15 cellular contexts compared by ENCODE assay signal in the genomic region with DNA sequence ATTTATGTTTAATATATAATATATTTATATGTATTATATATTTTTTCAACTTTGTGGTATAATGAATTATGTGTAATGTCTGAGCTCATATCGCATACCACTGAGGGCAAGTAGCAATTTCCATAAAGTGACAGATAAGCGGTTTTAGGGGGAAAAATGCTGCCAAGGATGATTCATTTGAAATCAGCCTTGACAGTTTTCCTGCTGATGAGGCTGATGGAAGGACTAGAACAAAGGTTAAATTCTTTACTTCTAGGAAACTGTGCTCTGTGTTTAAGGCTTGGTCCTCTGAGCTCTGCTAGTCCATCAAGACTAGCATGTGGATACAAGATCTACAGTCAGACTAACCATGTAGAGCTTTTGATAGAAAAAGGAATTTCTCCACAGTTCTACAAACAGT. TPM values are rescaled to one million over a fixed set of nuclear protein-coding genes. Genes with fewer than 3 reads are reported as not detected.
"Had no signal": no experiment of that assay in that cellular context is flagged by ENCODE, and none has a peak within 500 bp of the region (broad histone marks: within the 10 kb centered on the region; RNA-seq: fewer than 3 reads in every experiment).

No MANE protein-coding gene starts in this region.

- H3K4me3 ChIP-seq: esophagus squamous epithelium, heart right ventricle, upper lobe of right lung had no signal

- DNase-seq: activated B cell treated with CpG ODN at 0.5 μM for 24 hours; activated CD4-positive, alpha-beta T cell treated with anti-CD3 and anti-CD28 coated beads, Interleukin-2, amount 10 ng/mL, durations not matched to agents 24 days and 14 days; activated CD8-positive, alpha-beta memory T cell treated with anti-CD3 and anti-CD28 coated beads for 24 hours; activated naive CD4-positive, alpha-beta T cell treated with Interleukin-2 at 50 U/mL for 16 hours; activated naive CD8-positive, alpha-beta T cell treated with anti-CD3 and anti-CD28 coated beads, Interleukin-2, amount 50 U/mL, for 24 hours; central memory CD4-positive, alpha-beta T cell; esophagus squamous epithelium; heart right ventricle; left ventricle myocardium superior; mesendoderm; stimulated activated CD4-positive, alpha-beta T cell treated with anti-CD3 and anti-CD28 coated beads, Interleukin-4, amount 100 ng/mL, for 24 hours; upper lobe of right lung had no signal

- H3K27me3 ChIP-seq: esophagus squamous epithelium, heart right ventricle, upper lobe of right lung had no signal

- H3K9me3 Mint-ChIP-seq: activated B cell treated with CpG ODN at 0.5 μM for 24 hours; activated CD4-positive, alpha-beta T cell treated with anti-CD3 and anti-CD28 coated beads, Interleukin-2, amount 10 ng/mL, durations not matched to agents 24 days and 14 days; activated naive CD8-positive, alpha-beta T cell treated with anti-CD3 and anti-CD28 coated beads, Interleukin-2, amount 50 U/mL, for 24 hours; nephron; stimulated activated naive CD8-positive, alpha-beta T cell treated with anti-CD3 and anti-CD28 coated beads, Interleukin-15, Interleukin-2, amounts not matched to agents 100 ng/mL and 50 ng/mL, for 24 hours had no signal

- H3K4me3 Mint-ChIP-seq: activated B cell treated with CpG ODN at 0.5 μM for 24 hours; activated CD4-positive, alpha-beta T cell treated with anti-CD3 and anti-CD28 coated beads, Interleukin-2, amount 10 ng/mL, durations not matched to agents 24 days and 14 days; activated naive CD8-positive, alpha-beta T cell treated with anti-CD3 and anti-CD28 coated beads, Interleukin-2, amount 50 U/mL, for 24 hours; nephron; stimulated activated naive CD8-positive, alpha-beta T cell treated with anti-CD3 and anti-CD28 coated beads, Interleukin-15, Interleukin-2, amounts not matched to agents 100 ng/mL and 50 ng/mL, for 24 hours had no signal

- H3K27ac ChIP-seq: esophagus squamous epithelium, heart right ventricle, upper lobe of right lung had no signal

- H3K4me1 ChIP-seq: esophagus squamous epithelium, heart right ventricle, upper lobe of right lung had no signal

- H3K27ac Mint-ChIP-seq: activated B cell treated with CpG ODN at 0.5 μM for 24 hours; activated CD4-positive, alpha-beta T cell treated with anti-CD3 and anti-CD28 coated beads, Interleukin-2, amount 10 ng/mL, durations not matched to agents 24 days and 14 days; activated naive CD8-positive, alpha-beta T cell treated with anti-CD3 and anti-CD28 coated beads, Interleukin-2, amount 50 U/mL, for 24 hours; nephron; stimulated activated naive CD8-positive, alpha-beta T cell treated with anti-CD3 and anti-CD28 coated beads, Interleukin-15, Interleukin-2, amounts not matched to agents 100 ng/mL and 50 ng/mL, for 24 hours had no signal

- H3K9me3 ChIP-seq: esophagus squamous epithelium, heart right ventricle, upper lobe of right lung had no signal

- H3K4me1 Mint-ChIP-seq: activated B cell treated with CpG ODN at 0.5 μM for 24 hours; activated CD4-positive, alpha-beta T cell treated with anti-CD3 and anti-CD28 coated beads, Interleukin-2, amount 10 ng/mL, durations not matched to agents 24 days and 14 days; activated naive CD8-positive, alpha-beta T cell treated with anti-CD3 and anti-CD28 coated beads, Interleukin-2, amount 50 U/mL, for 24 hours; nephron had no signal

- H3K36me3 ChIP-seq: esophagus squamous epithelium, heart right ventricle, upper lobe of right lung had no signal

RNA-seq across cellular contexts. Expression of gene DDAH1, which starts 19.3 kb away (rescaled TPM):
- total RNA-seq: activated CD4-positive, alpha-beta T cell treated with anti-CD3 and anti-CD28 coated beads, Interleukin-2, amount 10 ng/mL, durations not matched to agents 24 days and 14 days; T-helper 1 cell treated with Interleukin-12 subunit alpha and Interleukin-12 subunit beta and Interleukin-4 antibody, amounts not matched to agents 30 ng/mL and 1 ng/mL, for 36 hours had no signal
